ENCODE assay signal across 1 cellular context in genomic region chr9:112755059-112755458, GRCh38.
TF ChIP-seq lines count a peak whose summit lies in the region.

No MANE protein-coding gene starts in this region.

TF ChIP-seq in SK-N-SH treated with all-trans-retinoic acid at 6 μM for 48 hours, 23 proteins besides CTCF, POLR2A, EP300 and RAD21 (continued from another document):
- TF ChIP-seq CSRNP3 (CRISPR knock-in tag; IDR thresholded peaks at IDR 0.05): no peak
- no peak for TF ChIP-seq BACH2 (CRISPR knock-in tag; IDR thresholded peaks at IDR 0.05; ENCODE audit: borderline replicate concordance)
- TF ChIP-seq ISL1 (CRISPR knock-in tag; IDR thresholded peaks at IDR 0.05): no peak
- no peak for TF ChIP-seq ZNF70 (CRISPR knock-in tag; IDR thresholded peaks at IDR 0.05)
- no peak for TF ChIP-seq GLIS3 (CRISPR knock-in tag; IDR thresholded peaks at IDR 0.05)
- no peak for TF ChIP-seq ARNTL (CRISPR knock-in tag; IDR thresholded peaks at IDR 0.05; ENCODE audit: borderline replicate concordance, low read depth)
- TF ChIP-seq CSDC2 (CRISPR knock-in tag; IDR thresholded peaks at IDR 0.05): no peak
- TF ChIP-seq RARB (CRISPR knock-in tag; IDR thresholded peaks at IDR 0.05): no peak
- no peak for TF ChIP-seq TOX (CRISPR knock-in tag; IDR thresholded peaks at IDR 0.05; ENCODE audit: borderline replicate concordance)
- TF ChIP-seq, protein P1, sequence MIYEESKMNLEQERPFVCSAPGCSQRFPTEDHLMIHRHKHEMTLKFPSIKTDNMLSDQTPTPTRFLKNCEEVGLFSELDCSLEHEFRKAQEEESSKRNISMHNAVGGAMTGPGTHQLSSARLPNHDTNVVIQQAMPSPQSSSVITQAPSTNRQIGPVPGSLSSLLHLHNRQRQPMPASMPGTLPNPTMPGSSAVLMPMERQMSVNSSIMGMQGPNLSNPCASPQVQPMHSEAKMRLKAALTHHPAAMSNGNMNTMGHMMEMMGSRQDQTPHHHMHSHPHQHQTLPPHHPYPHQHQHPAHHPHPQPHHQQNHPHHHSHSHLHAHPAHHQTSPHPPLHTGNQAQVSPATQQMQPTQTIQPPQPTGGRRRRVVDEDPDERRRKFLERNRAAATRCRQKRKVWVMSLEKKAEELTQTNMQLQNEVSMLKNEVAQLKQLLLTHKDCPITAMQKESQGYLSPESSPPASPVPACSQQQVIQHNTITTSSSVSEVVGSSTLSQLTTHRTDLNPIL (CRISPR knock-in tag; IDR thresholded peaks at IDR 0.05; ENCODE audit: low read depth): no peak
- TF ChIP-seq POU6F1 (CRISPR knock-in tag; IDR thresholded peaks at IDR 0.05; ENCODE audit: borderline replicate concordance, low read depth): no peak
- TF ChIP-seq TCF4 (CRISPR knock-in tag; IDR thresholded peaks at IDR 0.05; ENCODE audit: borderline replicate concordance): no peak
- TF ChIP-seq ZC3H10 (CRISPR knock-in tag; IDR thresholded peaks at IDR 0.05): no peak
